In genomic region chr9:88991066-88992030, GRCh38 we compare ENCODE assay signal across 8 cellular contexts. TPM values are rescaled to one million over a fixed set of nuclear protein-coding genes. Genes with fewer than 3 reads are reported as not detected.
DNase-seq lines count a peak whose midpoint lies in the region; ATAC-seq and TF ChIP-seq lines count a peak whose summit lies in the region.

Gene S1PR3, plus strand, starts transcription at chr9:88991468. Its CDS starts 9,733 bp downstream, at chr9:89001201.

- ATAC-seq in activated T-cell treated with anti-CD3 and anti-CD28 coated beads, Interleukin-2, amount 50 U/mL, for 4 hours, result peak; percentile 23 to 44
- ATAC-seq in GM21737 (IDR thresholded peaks at IDR 0.05; ENCODE audit: unreplicated experiment), result no peak
- ATAC-seq in HG03135 (IDR thresholded peaks at IDR 0.05; ENCODE audit: unreplicated experiment), result no peak

- DNase-seq in NOMO-1 treated with dmso at 0.1 percent for 144 hours (lab: John Stamatoyannopoulos, UW; ENCODE audit: unreplicated experiment), result peak; percentile 11
- no peak for DNase-seq in NOMO-1 treated with DMSO at 0.1 percent for 48 hours (lab: John Stamatoyannopoulos, UW; ENCODE audit: unreplicated experiment)
- DNase-seq in activated T-cell treated with anti-CD3 and anti-CD28 coated beads, Interleukin-2, amount 50 U/mL, for 4 hours, result peak; percentile 23
- peak; percentile 64 for DNase-seq in glutamatergic neuron
- DNase-seq in osteocyte (ENCODE audit: extremely low spot score, unreplicated experiment), result peak; percentile 84
- DNase-seq in OCI-M2 (lab: John Stamatoyannopoulos, UW; ENCODE audit: unreplicated experiment), result no peak

- no peak within 1 kb of the TSS for H3K27ac Mint-ChIP-seq in glutamatergic neuron (ENCODE audit: unreplicated experiment)
- no peak within 1 kb of the TSS for H3K27ac Mint-ChIP-seq in osteocyte (ENCODE audit: unreplicated experiment)

- peaks cover 49% of the 10 kb centered on the region for H3K27me3 Mint-ChIP-seq in activated T-cell treated with anti-CD3 and anti-CD28 coated beads, Interleukin-2, amount 50 U/mL, for 4 hours (ENCODE audit: low read depth)
- H3K27me3 Mint-ChIP-seq in glutamatergic neuron (ENCODE audit: unreplicated experiment) (peaks cover 4% of the 10 kb centered on the region), osteocyte (ENCODE audit: unreplicated experiment) (no peaks in the 10 kb centered on the region)

- no peaks in the 10 kb centered on the region for H3K9me3 Mint-ChIP-seq in activated T-cell treated with anti-CD3 and anti-CD28 coated beads, Interleukin-2, amount 50 U/mL, for 4 hours
- H3K9me3 Mint-ChIP-seq in glutamatergic neuron (ENCODE audit: unreplicated experiment) (peaks cover 5% of the 10 kb centered on the region), osteocyte (ENCODE audit: unreplicated experiment) (no peaks in the 10 kb centered on the region)

- H3K4me1 Mint-ChIP-seq in activated T-cell treated with anti-CD3 and anti-CD28 coated beads, Interleukin-2, amount 50 U/mL, for 4 hours (ENCODE audit: low read depth), result peaks cover 24% of the 10 kb centered on the region
- H3K4me1 Mint-ChIP-seq in glutamatergic neuron (ENCODE audit: low read depth, unreplicated experiment) (no peaks in the 10 kb centered on the region), osteocyte (ENCODE audit: unreplicated experiment) (peaks cover 30% of the 10 kb centered on the region)

- H3K36me3 Mint-ChIP-seq in activated T-cell treated with anti-CD3 and anti-CD28 coated beads, Interleukin-2, amount 50 U/mL, for 4 hours (ENCODE audit: insufficient read depth), result no peaks in the 10 kb centered on the region
- H3K36me3 Mint-ChIP-seq in glutamatergic neuron (ENCODE audit: unreplicated experiment) (no peaks in the 10 kb centered on the region), osteocyte (ENCODE audit: unreplicated experiment) (no peaks in the 10 kb centered on the region)

- H3K4me3 Mint-ChIP-seq in activated T-cell treated with anti-CD3 and anti-CD28 coated beads, Interleukin-2, amount 50 U/mL, for 4 hours, result peak within 1 kb of the TSS; percentile 66
- peak within 1 kb of the TSS; percentile 84 for H3K4me3 Mint-ChIP-seq in glutamatergic neuron (ENCODE audit: unreplicated experiment)
- peak within 1 kb of the TSS; percentile 71 for H3K4me3 Mint-ChIP-seq in osteocyte (ENCODE audit: unreplicated experiment)

- no peak for TF ChIP-seq CTCF in glutamatergic neuron (IDR thresholded peaks at IDR 0.05; ENCODE audit: partially characterized antibody, unreplicated experiment)
- peak; percentile 25 for TF ChIP-seq CTCF in osteocyte (IDR thresholded peaks at IDR 0.05)

RNA-seq across cellular contexts. Expression of gene S1PR3, which starts in this region (rescaled TPM):
- 1 to 10 TPM in 2 of 3 donors, under 1 TPM in 1; 0.58 to 2.3 (median 1.8) TPM for total RNA-seq in activated T-cell treated with anti-CD3 and anti-CD28 coated beads, Interleukin-2, amount 50 U/mL, for 4 hours
- total RNA-seq in glutamatergic neuron (ENCODE audit: unreplicated experiment) (2.9 TPM), osteocyte (1.6 and 2.1 TPM in 2 replicates)

Comparison
In these comparisons a context has a peak if more than half of its experiments do, and no peak if none do; other contexts are left out.
1. DNase-seq: peak in NOMO-1 treated with dmso at 0.1 percent for 144 hours (single experiment), activated T-cell treated with anti-CD3 and anti-CD28 coated beads, Interleukin-2, amount 50 U/mL, for 4 hours (single experiment), glutamatergic neuron (single experiment) and osteocyte (single experiment); none in NOMO-1 treated with DMSO at 0.1 percent for 48 hours (single experiment) and OCI-M2 (single experiment).
2. ATAC-seq: peak in activated T-cell treated with anti-CD3 and anti-CD28 coated beads, Interleukin-2, amount 50 U/mL, for 4 hours (2 of 2); none in GM21737 (single experiment) and HG03135 (single experiment).
3. Peak in every context shown above with its lines, with median percentiles within 50 percentile points of each other: H3K4me3 Mint-ChIP-seq.